Comparison of ENCODE assay signal across 8 cellular contexts in the genomic region with DNA sequence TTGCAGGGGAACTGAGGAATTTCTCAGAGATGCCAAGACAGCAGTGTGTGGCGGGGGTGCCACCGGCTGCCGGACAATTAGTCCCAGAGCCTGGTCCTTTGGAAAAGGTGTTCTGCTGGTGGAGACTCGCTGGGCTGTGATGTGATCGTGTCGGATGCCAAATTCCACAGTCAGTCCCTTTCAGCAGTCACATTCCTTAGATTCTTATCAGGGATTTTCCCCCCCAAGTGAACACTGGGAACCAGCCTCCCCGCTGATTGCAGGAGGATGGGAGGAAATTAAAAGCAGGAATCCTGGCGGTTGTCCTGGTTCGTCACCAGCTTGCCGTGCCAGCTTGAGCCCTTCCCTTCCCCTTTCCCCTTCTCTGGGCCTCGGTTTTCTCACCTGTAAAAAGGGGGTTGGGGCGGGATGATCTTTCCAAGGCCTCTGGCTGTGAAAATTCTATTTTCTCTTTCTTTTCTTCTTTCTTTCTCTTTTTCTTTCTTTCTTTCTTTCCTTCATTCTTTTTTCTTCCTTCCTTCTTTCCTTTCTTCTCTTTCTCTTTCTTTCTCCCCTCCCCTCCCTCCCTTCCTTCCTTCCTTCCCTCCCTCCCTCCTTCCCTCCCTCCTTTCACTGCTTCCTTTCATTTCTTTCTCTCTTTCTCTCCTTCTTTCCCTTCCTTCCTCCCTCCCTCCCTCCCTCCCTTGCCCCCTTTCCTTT. TPM values are rescaled to one million over a fixed set of nuclear protein-coding genes. Genes with fewer than 3 reads are reported as not detected.
DNase-seq lines count a peak whose midpoint lies in the region; TF ChIP-seq lines count a peak whose summit lies in the region.
"Had no signal": no experiment of that assay in that cellular context is flagged by ENCODE, and none has a peak within 500 bp of the region (broad histone marks: within the 10 kb centered on the region; RNA-seq: fewer than 3 reads in every experiment).

No MANE protein-coding gene starts in this region.

- TF ChIP-seq POLR2A in uterus (IDR thresholded peaks at IDR 0.05) (no peak), ovary (IDR thresholded peaks at IDR 0.05) (no peak)

- intact Hi-C loops in uterus (cut with DNase I; ENCODE audit: low total_unique reads) (no loop called here), ovary (cut with DNase I) (no loop called here)

- DNase-seq in HFF-Myc (ENCODE audit: extremely low read depth, low read depth) (peak; percentile 59), amniotic stem cell (lab: John Stamatoyannopoulos, UW) (peak; percentile 43), uterus (no peak), ovary (no peak), NCI-H2107 (lab: John Stamatoyannopoulos, UW) (no peak)
- DNase-seq in CD8-positive, alpha-beta memory T cell = no peak
- DNase-seq: aorta had no signal

- H3K4me3 Mint-ChIP-seq in CD8-positive, alpha-beta memory T cell = no peak overlapping the region

- no peaks in the 10 kb centered on the region for H3K4me1 Mint-ChIP-seq in CD8-positive, alpha-beta memory T cell

- CTCF ChIA-PET in CD8-positive, alpha-beta memory T cell (lab: Charles Lee) = no interaction called here

- POLR2A ChIA-PET in CD8-positive, alpha-beta memory T cell (lab: Charles Lee) = no interaction called here

- peak overlapping the region; percentile 28; the same call in 1 of the 2 replicates for H3K9ac ChIP-seq in iPS-20b (ENCODE audit: low read depth, low read length)

- H3K27ac ChIP-seq in iPS-20b (ENCODE audit: low read length) (peak overlapping the region; percentile 6), uterus (no peak overlapping the region), ovary (no peak overlapping the region)
- H3K27ac ChIP-seq in CD8-positive, alpha-beta memory T cell (ENCODE audit: low read depth, low read length) = no peak overlapping the region

- H3K4me1 ChIP-seq in iPS-20b (ENCODE audit: insufficient read depth, low read length) = peaks cover 12% of the 10 kb centered on the region; the same call in 1 of the 2 replicates
- no peaks in the 10 kb centered on the region for H3K4me1 ChIP-seq in CD8-positive, alpha-beta memory T cell (ENCODE audit: insufficient read depth, low read length)
- H3K4me1 ChIP-seq in uterus = no peaks in the 10 kb centered on the region
- no peaks in the 10 kb centered on the region for H3K4me1 ChIP-seq in ovary (ENCODE audit: insufficient read depth)

- H3K36me3 ChIP-seq in iPS-20b (ENCODE audit: insufficient read depth, low read depth, low read length) = 0 out of 2 replicates have a peak, but pooled peaks cover 4% of the 10 kb centered on the region
- no peaks in the 10 kb centered on the region for H3K36me3 ChIP-seq in CD8-positive, alpha-beta memory T cell (ENCODE audit: insufficient read depth, low read length)
- H3K36me3 ChIP-seq in uterus = no peaks in the 10 kb centered on the region
- H3K36me3 ChIP-seq in ovary = no peaks in the 10 kb centered on the region

- H3K9me3 Mint-ChIP-seq in CD8-positive, alpha-beta memory T cell = no peaks in the 10 kb centered on the region

- H3K9me3 ChIP-seq in iPS-20b (ENCODE audit: insufficient read depth, low read depth, low read length) = no peaks in the 10 kb centered on the region
- no peaks in the 10 kb centered on the region for H3K9me3 ChIP-seq in CD8-positive, alpha-beta memory T cell (ENCODE audit: low read length)
- no peaks in the 10 kb centered on the region for H3K9me3 ChIP-seq in uterus
- H3K9me3 ChIP-seq in ovary = no peaks in the 10 kb centered on the region

- TF ChIP-seq EP300 in ovary (IDR thresholded peaks at IDR 0.05) = no peak

- H3K36me3 Mint-ChIP-seq in CD8-positive, alpha-beta memory T cell = no peaks in the 10 kb centered on the region

- 21 to 30% (median 25%) methylated on average over 12 of the region's 12 CpGs for WGBS in ovary, 3 donors

- H3K27ac Mint-ChIP-seq in CD8-positive, alpha-beta memory T cell = no peak overlapping the region

- H3K4me3 ChIP-seq in HFF-Myc (replicated peaks; ENCODE audit: low read depth, low read length) (no peak overlapping the region; the same call in 1 of the 2 replicates), iPS-20b (ENCODE audit: low read length) (peak overlapping the region; percentile 55; the same call in 1 of the 2 replicates), uterus (no peak overlapping the region), ovary (no peak overlapping the region)
- no peak overlapping the region for H3K4me3 ChIP-seq in CD8-positive, alpha-beta memory T cell (ENCODE audit: low read length)

- H3K27me3 ChIP-seq in iPS-20b (ENCODE audit: insufficient read depth, low read length) = no peaks in the 10 kb centered on the region
- no peaks in the 10 kb centered on the region for H3K27me3 ChIP-seq in CD8-positive, alpha-beta memory T cell (ENCODE audit: insufficient read depth, low read length, poor library complexity, severe bottlenecking)
- no peaks in the 10 kb centered on the region for H3K27me3 ChIP-seq in uterus
- no peaks in the 10 kb centered on the region for H3K27me3 ChIP-seq in ovary

- TF ChIP-seq CTCF in HFF-Myc (IDR thresholded peaks at IDR 0.05; ENCODE audit: low read depth, low read length, missing control alignments) (no peak), uterus (IDR thresholded peaks at IDR 0.05) (no peak), ovary (IDR thresholded peaks at IDR 0.05) (no peak)

- peaks cover 28 to 42% of the 10 kb centered on the region in 2 donors for H3K27me3 Mint-ChIP-seq in CD8-positive, alpha-beta memory T cell

RNA-seq across cellular contexts. Expression of gene COL26A1, which starts 39.6 kb away (rescaled TPM):
- total RNA-seq in CD8-positive, alpha-beta memory T cell = not detected
- not detected for polyA plus RNA-seq in CD8-positive, alpha-beta memory T cell
- 10 to 100 TPM in 1 of 4 donors, under 1 TPM in 1, not detected in 2; 0.30 to 11.8 TPM for total RNA-seq in uterus
- 1 to 10 TPM in 2 of 7 donors, under 1 TPM in 5; 0.28 to 2.3 (median 0.42) TPM for total RNA-seq in ovary
- polyA plus RNA-seq in ovary = under 1 TPM; 0.17 to 0.38 TPM
- total RNA-seq: aorta had no signal
- polyA plus RNA-seq: aorta had no signal

Comparison
In these comparisons a context has a peak if more than half of its experiments do, and no peak if none do; other contexts are left out.
1. DNase-seq: peak in HFF-Myc (single experiment) and amniotic stem cell (single experiment); none in CD8-positive, alpha-beta memory T cell (0 of 5), uterus (0 of 2), ovary (0 of 5) and NCI-H2107 (single experiment).